Comparison of ENCODE assay signal across 1 cellular context in the genomic region with DNA sequence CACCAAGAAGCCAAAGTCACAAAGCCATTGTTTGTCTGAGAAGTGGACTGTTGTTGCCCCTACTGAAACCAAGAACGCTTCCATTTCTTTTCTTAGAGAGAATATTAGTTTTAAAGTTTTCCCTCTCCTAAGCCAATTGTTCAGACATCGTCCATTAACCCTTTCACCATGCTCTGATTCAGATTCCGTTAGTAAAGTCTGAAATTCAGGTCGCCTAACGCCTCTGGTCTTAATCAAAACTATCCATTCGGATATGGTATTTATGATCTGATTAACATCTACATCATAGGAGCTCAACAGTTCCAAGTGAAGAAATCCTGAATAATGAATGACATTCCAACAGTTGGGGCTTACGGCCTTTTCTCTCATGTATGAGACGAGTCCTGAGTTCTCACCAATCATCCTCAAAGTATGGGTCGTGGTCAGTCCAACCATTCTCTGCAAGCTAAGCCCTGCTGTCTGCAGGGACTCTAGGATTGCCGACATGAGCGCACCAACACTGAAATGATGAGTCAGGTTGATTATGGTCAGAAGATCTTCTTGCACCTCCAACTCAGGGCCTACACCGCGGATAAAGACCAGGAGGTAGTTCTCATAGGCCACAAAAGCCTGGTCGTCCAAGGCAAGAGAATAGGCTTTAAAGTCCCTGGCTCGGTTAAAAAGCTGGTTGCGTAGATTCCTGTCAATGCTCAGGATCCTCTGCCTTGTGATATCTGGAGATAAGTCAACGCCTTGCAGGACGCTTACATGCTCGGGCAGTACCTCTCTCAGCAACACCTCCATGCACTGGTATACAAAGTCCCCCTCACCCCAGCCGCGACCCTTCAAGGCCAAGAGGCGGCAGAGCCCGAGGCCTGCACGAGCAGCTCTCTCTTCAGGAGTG.
TF ChIP-seq lines count a peak whose summit lies in the region.

No MANE protein-coding gene starts in this region.

TF ChIP-seq in GM12878, 131 proteins besides CTCF, POLR2A, EP300 and RAD21:
- TF ChIP-seq JUNB (IDR thresholded peaks at IDR 0.05) (no peak), LARP7 (IDR thresholded peaks at IDR 0.05) (0 out of 2 replicates have a peak, but pooled peaks have one; percentile 83), CHD1 (IDR thresholded peaks at IDR 0.05; ENCODE audit: low read depth, low read length) (no peak), RUNX3 (IDR thresholded peaks at IDR 0.05; ENCODE audit: low read length) (0 out of 2 replicates have a peak, but pooled peaks have one; percentile 15), IKZF1 (conservative IDR thresholded peaks at IDR 0.05) (0 out of 2 replicates have a peak, but pooled peaks have one; percentile 9), DPF2 (IDR thresholded peaks at IDR 0.05) (peak; percentile 11; the same call in 1 of the 2 replicates)
- TF ChIP-seq, protein P1, sequence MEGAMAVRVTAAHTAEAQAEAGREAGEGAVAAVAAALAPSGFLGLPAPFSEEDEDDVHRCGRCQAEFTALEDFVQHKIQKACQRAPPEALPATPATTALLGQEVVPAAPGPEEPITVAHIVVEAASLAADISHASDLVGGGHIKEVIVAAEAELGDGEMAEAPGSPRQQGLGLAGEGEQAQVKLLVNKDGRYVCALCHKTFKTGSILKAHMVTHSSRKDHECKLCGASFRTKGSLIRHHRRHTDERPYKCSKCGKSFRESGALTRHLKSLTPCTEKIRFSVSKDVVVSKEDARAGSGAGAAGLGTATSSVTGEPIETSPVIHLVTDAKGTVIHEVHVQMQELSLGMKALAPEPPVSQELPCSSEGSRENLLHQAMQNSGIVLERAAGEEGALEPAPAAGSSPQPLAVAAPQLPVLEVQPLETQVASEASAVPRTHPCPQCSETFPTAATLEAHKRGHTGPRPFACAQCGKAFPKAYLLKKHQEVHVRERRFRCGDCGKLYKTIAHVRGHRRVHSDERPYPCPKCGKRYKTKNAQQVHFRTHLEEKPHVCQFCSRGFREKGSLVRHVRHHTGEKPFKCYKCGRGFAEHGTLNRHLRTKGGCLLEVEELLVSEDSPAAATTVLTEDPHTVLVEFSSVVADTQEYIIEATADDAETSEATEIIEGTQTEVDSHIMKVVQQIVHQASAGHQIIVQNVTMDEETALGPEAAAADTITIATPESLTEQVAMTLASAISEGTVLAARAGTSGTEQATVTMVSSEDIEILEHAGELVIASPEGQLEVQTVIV (IDR thresholded peaks at IDR 0.05; ENCODE audit: borderline replicate concordance, partially characterized antibody): no peak
